In genomic region chr7:33757563-33758165, GRCh38 we compare ENCODE assay signal across 8 cellular contexts.
A peak's percentile ranks its signal among the peaks of the same experiment; 100 is the strongest.
DNase-seq lines count a peak whose midpoint lies in the region; ATAC-seq, FAIRE-seq and TF ChIP-seq lines count a peak whose summit lies in the region.

No MANE protein-coding gene starts in this region.

- CTCF ChIA-PET in HepG2 (lab: Yijun Ruan, JAX; ENCODE audit: low intra/inter-chr PET ratio, low total read pairs), result interaction anchor here (1.3 to 1.8 kb wide), 3 partner anchors 50 to 138 kb away, joined by 3 to 8 read pairs (median 5); no protein-coding TSS in a partner anchor

- WGBS in adrenal gland, 4 donors, result 24 to 29% (median 25%) methylated on average over 4 of the region's 4 CpGs
- 15% methylated on average over 4 of the region's 4 CpGs for WGBS in HepG2 (ENCODE audit: low lambda C conversion rate)

- no peaks in the 10 kb centered on the region for H3K79me2 ChIP-seq in HepG2 (ENCODE audit: insufficient read depth, low read length)

- TF ChIP-seq EP300 in HepG2 (IDR thresholded peaks at IDR 0.05; ENCODE audit: low read depth in 2 of 2, low read length in 2 of 2) (no peak), HepG2 (CRISPR knock-in tag; IDR thresholded peaks at IDR 0.05; ENCODE audit: borderline replicate concordance) (no peak)

- H3K4me3 Mint-ChIP-seq in activated T-helper 2 cell treated with anti-CD3 and anti-CD28 coated beads, Interferon-gamma antibody, Interleukin-2, Interleukin-4, amounts not matched to agents 10 μg/mL and 5 μg/mL and 100 μg/mL, durations not matched to agents 14 hours and 24 hours and 36 hours (ENCODE audit: low read depth), result no peak overlapping the region

- BruUV-seq in HepG2 (replicated peaks; lab: Mats Ljungman, UMichigan), result no TSS peak

- no peak for TF ChIP-seq RAD21 in HepG2 (CRISPR knock-in tag; IDR thresholded peaks at IDR 0.05)

- no peaks in the 10 kb centered on the region for H3K9me3 Mint-ChIP-seq in activated T-helper 2 cell treated with anti-CD3 and anti-CD28 coated beads, Interferon-gamma antibody, Interleukin-2, Interleukin-4, amounts not matched to agents 10 μg/mL and 5 μg/mL and 100 μg/mL, durations not matched to agents 14 hours and 24 hours and 36 hours

- H3K4me3 ChIP-seq in adrenal gland (no peak overlapping the region), HepG2 (replicated peaks in 1 of 3; ENCODE audit: insufficient read depth in 1 of 3, low read depth in 2 of 3, low read length in 3 of 3) (no peak overlapping the region)

- POLR2A ChIA-PET in HepG2 (lab: Yijun Ruan, JAX), result no interaction called here

- TF ChIP-seq POLR2A in adrenal gland (IDR thresholded peaks at IDR 0.05), result no peak
- TF ChIP-seq POLR2A in HepG2 (IDR thresholded peaks at IDR 0.05; ENCODE audit: insufficient read depth in 1 of 2, low read depth in 2 of 2, low read length in 2 of 2), result no peak

- H3K27me3 ChIP-seq in adrenal gland (no peaks in the 10 kb centered on the region), HepG2 (ENCODE audit: control insufficient read depth in 1 of 2, insufficient read depth in 2 of 2, low read length in 2 of 2) (no peaks in the 10 kb centered on the region)

- intact Hi-C loops in adrenal gland (cut with DNase I) (no loop called here), HepG2 (cut with micrococcal nuclease; ENCODE audit: unreplicated experiment) (loop anchor here (2.0 to 5.0 kb wide), 3 partner anchors 137 to 515 kb away; no protein-coding TSS in a partner anchor)
- intact Hi-C loops in activated T-helper 2 cell treated with anti-CD3 and anti-CD28 coated beads, Interferon-gamma antibody, Interleukin-2, Interleukin-4, amounts not matched to agents 10 μg/mL and 5 μg/mL and 100 μg/mL, durations not matched to agents 14 hours and 24 hours and 36 hours (cut with micrococcal nuclease), result no loop called here

- in situ Hi-C loops in HepG2 (cut with HindIII; ENCODE audit: extremely low pct_ligation_motif_present, low pct_unique_long_range_greater_than_20kb), result no loop called here

- peak; percentile 34 to 75 (median 61) for TF ChIP-seq CTCF in adrenal gland (IDR thresholded peaks at IDR 0.05)
- peak; percentile 50 for TF ChIP-seq CTCF in HepG2 (CRISPR knock-in tag; IDR thresholded peaks at IDR 0.05)

- peak; percentile 34 for FAIRE-seq in HepG2 (lab: Jason Lieb, UNC)

- H2AFZ ChIP-seq in HepG2 (ENCODE audit: low read length), result no peak overlapping the region

- H3K27ac Mint-ChIP-seq in activated T-helper 2 cell treated with anti-CD3 and anti-CD28 coated beads, Interferon-gamma antibody, Interleukin-2, Interleukin-4, amounts not matched to agents 10 μg/mL and 5 μg/mL and 100 μg/mL, durations not matched to agents 14 hours and 24 hours and 36 hours, result no peak overlapping the region

- H3K36me3 Mint-ChIP-seq in activated T-helper 2 cell treated with anti-CD3 and anti-CD28 coated beads, Interferon-gamma antibody, Interleukin-2, Interleukin-4, amounts not matched to agents 10 μg/mL and 5 μg/mL and 100 μg/mL, durations not matched to agents 14 hours and 24 hours and 36 hours (ENCODE audit: low read depth), result no peaks in the 10 kb centered on the region

- H3K36me3 ChIP-seq in adrenal gland (replicated peaks in 1 of 2), result no peaks in the 10 kb centered on the region
- H3K36me3 ChIP-seq in HepG2 (replicated peaks in 1 of 2; ENCODE audit: control insufficient read depth in 1 of 2, insufficient read depth in 2 of 2, low read length in 2 of 2), result no peaks in the 10 kb centered on the region

- no peaks in the 10 kb centered on the region for H3K9me3 ChIP-seq in adrenal gland (replicated peaks in 1 of 3)
- H3K9me3 ChIP-seq in HepG2 (ENCODE audit: low read length), result no peaks in the 10 kb centered on the region

- no peaks in the 10 kb centered on the region for H3K4me1 Mint-ChIP-seq in activated T-helper 2 cell treated with anti-CD3 and anti-CD28 coated beads, Interferon-gamma antibody, Interleukin-2, Interleukin-4, amounts not matched to agents 10 μg/mL and 5 μg/mL and 100 μg/mL, durations not matched to agents 14 hours and 24 hours and 36 hours (ENCODE audit: low read depth)

- H4K20me1 ChIP-seq in HepG2 (ENCODE audit: insufficient read depth, low read length), result no peaks in the 10 kb centered on the region

- H3K4me1 ChIP-seq in adrenal gland (replicated peaks in 1 of 2) (peaks cover 0 to 8% of the 10 kb centered on the region in 2 donors), HepG2 (ENCODE audit: insufficient read depth, low read length) (no peaks in the 10 kb centered on the region)

- H3K27me3 Mint-ChIP-seq in activated T-helper 2 cell treated with anti-CD3 and anti-CD28 coated beads, Interferon-gamma antibody, Interleukin-2, Interleukin-4, amounts not matched to agents 10 μg/mL and 5 μg/mL and 100 μg/mL, durations not matched to agents 14 hours and 24 hours and 36 hours (ENCODE audit: low read depth), result no peaks in the 10 kb centered on the region

- no peak for ATAC-seq in HepG2
- no peak for ATAC-seq in HG02938 (IDR thresholded peaks at IDR 0.05; ENCODE audit: unreplicated experiment)
- no peak for ATAC-seq in HG03457 (IDR thresholded peaks at IDR 0.05; ENCODE audit: unreplicated experiment)

- DNase-seq in A172 (ENCODE audit: low spot score) (peak; percentile 76), EL (peak; percentile 61), NCI-H1417 (lab: John Stamatoyannopoulos, UW) (peak; percentile 32 to 75 (median 57)), adrenal gland (peak in 6 of 7 donors; percentile 23 to 66 (median 48)), HepG2 (ENCODE audit: low spot score) (peak; percentile 16)
- no peak for DNase-seq in activated T-helper 2 cell treated with anti-CD3 and anti-CD28 coated beads, Interferon-gamma antibody, Interleukin-2, Interleukin-4, amounts not matched to agents 10 μg/mL and 5 μg/mL and 100 μg/mL, durations not matched to agents 14 hours and 24 hours and 36 hours (ENCODE audit: low spot score)

- no peak overlapping the region for H3K4me2 ChIP-seq in HepG2 (ENCODE audit: low read depth, low read length)

- no peak overlapping the region for H3K27ac ChIP-seq in adrenal gland
- no peak overlapping the region for H3K27ac ChIP-seq in HepG2 (ENCODE audit: extremely low read length, insufficient read depth, low read length)

- no peak overlapping the region for H3K9ac ChIP-seq in HepG2 (ENCODE audit: insufficient read depth, low read depth, low read length)

TF ChIP-seq in HepG2, 621 proteins besides CTCF, POLR2A, EP300 and RAD21 (continues in another document):
- TF ChIP-seq ISL2 (CRISPR knock-in tag; IDR thresholded peaks at IDR 0.05), result no peak
- TF ChIP-seq CEBPG (CRISPR knock-in tag; IDR thresholded peaks at IDR 0.05), result 0 out of 2 replicates have a peak, but pooled peaks have one; percentile 16
- no peak for TF ChIP-seq SP140L (CRISPR knock-in tag; IDR thresholded peaks at IDR 0.05; ENCODE audit: borderline replicate concordance)
- no peak for TF ChIP-seq ZNF792 (CRISPR knock-in tag; IDR thresholded peaks at IDR 0.05)
- no peak for TF ChIP-seq HOMEZ (CRISPR knock-in tag; IDR thresholded peaks at IDR 0.05; ENCODE audit: low read depth)
- no peak for TF ChIP-seq HOXA5 (CRISPR knock-in tag; IDR thresholded peaks at IDR 0.05)
- no peak for TF ChIP-seq ZBTB3 (CRISPR knock-in tag; IDR thresholded peaks at IDR 0.05; ENCODE audit: borderline replicate concordance, low read depth)
- TF ChIP-seq SMC3 (IDR thresholded peaks at IDR 0.05; ENCODE audit: low read length), result peak; percentile 16; the same call in 1 of the 2 replicates
- TF ChIP-seq MLXIP (CRISPR knock-in tag; IDR thresholded peaks at IDR 0.05; ENCODE audit: borderline replicate concordance), result no peak
- no peak for TF ChIP-seq ZNF562 (CRISPR knock-in tag; IDR thresholded peaks at IDR 0.05; ENCODE audit: borderline replicate concordance)
- TF ChIP-seq ARHGAP35 (CRISPR knock-in tag; IDR thresholded peaks at IDR 0.05; ENCODE audit: borderline replicate concordance), result no peak
- no peak for TF ChIP-seq JUN (CRISPR knock-in tag; IDR thresholded peaks at IDR 0.05)
- TF ChIP-seq MAZ (IDR thresholded peaks at IDR 0.05; ENCODE audit: borderline replicate concordance, low read depth, low read length), result no peak
- TF ChIP-seq MAZ (CRISPR knock-in tag; IDR thresholded peaks at IDR 0.05; ENCODE audit: low read depth), result no peak
